Comparison of ENCODE assay signal across 1 cellular context in genomic region chr16:27429330-27429871, GRCh38.
TF ChIP-seq lines count a peak whose summit lies in the region.

No MANE protein-coding gene starts in this region.

TF ChIP-seq in K562, 482 proteins besides CTCF, POLR2A, EP300 and RAD21 (continued from another document and continues in another):
- TF ChIP-seq MBD1 (CRISPR knock-in tag; IDR thresholded peaks at IDR 0.05) (no peak), ATF3 (IDR thresholded peaks at IDR 0.05) (peak; percentile 65), ATF3 (CRISPR knock-in tag; conservative IDR thresholded peaks at IDR 0.05) (no peak), JUN (IDR thresholded peaks at IDR 0.05; ENCODE audit: borderline replicate concordance, low read depth, low read length) (0 out of 2 replicates have a peak, but pooled peaks have one; percentile 11), JUN (CRISPR knock-in tag; IDR thresholded peaks at IDR 0.05; ENCODE audit: borderline replicate concordance) (no peak), CBX2 (IDR thresholded peaks at IDR 0.05; ENCODE audit: insufficient read depth, low read length, poor library complexity, severe bottlenecking) (no peak), ZNF764 (CRISPR knock-in tag; IDR thresholded peaks at IDR 0.05; ENCODE audit: low read depth) (no peak), SAP30 (IDR thresholded peaks at IDR 0.05; ENCODE audit: borderline replicate concordance, insufficient read depth, low read depth, low read length, poor library complexity, severe bottlenecking) (no peak), TFE3 (CRISPR knock-in tag; IDR thresholded peaks at IDR 0.05) (peak; percentile 21; the same call in 1 of the 2 replicates), ZEB2 (IDR thresholded peaks at IDR 0.05) (no peak), ZNF121 (CRISPR knock-in tag; conservative IDR thresholded peaks at IDR 0.05) (no peak), CEBPB (tag; IDR thresholded peaks at IDR 0.05) (0 out of 2 replicates have a peak, but pooled peaks have one; percentile 19), MAX (CRISPR knock-in tag; IDR thresholded peaks at IDR 0.05) (no peak), GMEB1 (CRISPR knock-in tag; IDR thresholded peaks at IDR 0.05) (no peak), MLX (CRISPR knock-in tag; conservative IDR thresholded peaks at IDR 0.05) (no peak), ZBTB49 (CRISPR knock-in tag; IDR thresholded peaks at IDR 0.05; ENCODE audit: borderline replicate concordance) (no peak), SIN3A (IDR thresholded peaks at IDR 0.05; ENCODE audit: borderline replicate concordance in 2 of 2, control insufficient read depth in 1 of 2, low read depth in 2 of 2, low read length in 2 of 2) (no peak), KLF16 (IDR thresholded peaks at IDR 0.05) (no peak), TARDBP (IDR thresholded peaks at IDR 0.05) (no peak), FOXP4 (CRISPR knock-in tag; IDR thresholded peaks at IDR 0.05; ENCODE audit: borderline replicate concordance) (no peak), ZMIZ1 (IDR thresholded peaks at IDR 0.05; ENCODE audit: low read depth in 2 of 2, low read length in 2 of 2) (no peak), KLF10 (CRISPR knock-in tag; IDR thresholded peaks at IDR 0.05) (no peak), USF2 (CRISPR knock-in tag; IDR thresholded peaks at IDR 0.05) (0 out of 2 replicates have a peak, but pooled peaks have one; percentile 8), BCOR (IDR thresholded peaks at IDR 0.05) (0 out of 2 replicates have a peak, but pooled peaks have one; percentile 19), KDM1A (IDR thresholded peaks at IDR 0.05) (no peak), FOSL1 (tag; conservative IDR thresholded peaks at IDR 0.05) (peak; percentile 25; the same call in 1 of the 2 replicates), RCOR1 (IDR thresholded peaks at IDR 0.05; ENCODE audit: borderline replicate concordance in 1 of 2, low read depth in 2 of 2, low read length in 2 of 2) (no peak), SRSF7 (optimal IDR thresholded peaks at IDR 0.05; ENCODE audit: low read depth, low read length) (no peak), PKNOX1 (IDR thresholded peaks at IDR 0.05) (0 out of 2 replicates have a peak, but pooled peaks have one; percentile 22), TEAD4 (IDR thresholded peaks at IDR 0.05; ENCODE audit: low read length) (no peak), TEAD4 (CRISPR knock-in tag; IDR thresholded peaks at IDR 0.05; ENCODE audit: borderline replicate concordance) (no peak), ZBTB5 (IDR thresholded peaks at IDR 0.05) (no peak), ZNF507 (tag; conservative IDR thresholded peaks at IDR 0.05) (no peak), ZBTB26 (CRISPR knock-in tag; IDR thresholded peaks at IDR 0.05) (no peak)
